17 cellular contexts compared by ENCODE assay signal in genomic region chr2:225192869-225193268, GRCh38.
"Had no signal": no experiment of that assay in that cellular context is flagged by ENCODE, and none has a peak within 500 bp of the region (broad histone marks: within the 10 kb centered on the region; RNA-seq: fewer than 3 reads in every experiment).

No MANE protein-coding gene starts in this region.

- DNase-seq: activated CD4-positive, alpha-beta T cell treated with anti-CD3 and anti-CD28 coated beads for 1 hour; activated CD8-positive, alpha-beta memory T cell treated with anti-CD3 and anti-CD28 coated beads, Interleukin-2, amount 50 U/mL, for 48 hours; activated CD8-positive, alpha-beta T cell treated with anti-CD3 and anti-CD28 coated beads for 36 hours; activated naive CD8-positive, alpha-beta T cell treated with anti-CD3 and anti-CD28 coated beads, Interleukin-2, amount 10 ng/mL, durations not matched to agents 7 days and 5 days; central memory CD4-positive, alpha-beta T cell; effector memory CD8-positive, alpha-beta T cell; gastrocnemius medialis; left ventricle myocardium superior; mesenchymal stem cell; stimulated activated CD4-positive, alpha-beta T cell treated with anti-CD3 and anti-CD28 coated beads, Interleukin-15, amount 100 ng/mL, for 24 hours; stimulated activated CD4-positive, alpha-beta T cell treated with anti-CD3 and anti-CD28 coated beads, Interleukin-4, amount 100 ng/mL, for 24 hours; stimulated activated naive CD8-positive, alpha-beta T cell treated with anti-CD3 and anti-CD28 coated beads, Interleukin-15, amount 100 ng/mL, for 72 hours; SW 1271 had no signal

- H3K4me1 Mint-ChIP-seq: activated naive CD8-positive, alpha-beta T cell treated with anti-CD3 and anti-CD28 coated beads, Interleukin-2, amount 10 ng/mL, durations not matched to agents 7 days and 5 days; stimulated activated naive CD8-positive, alpha-beta T cell treated with anti-CD3 and anti-CD28 coated beads, Interleukin-15, amount 100 ng/mL, for 72 hours had no signal

- H3K36me3 Mint-ChIP-seq: activated naive CD8-positive, alpha-beta T cell treated with anti-CD3 and anti-CD28 coated beads, Interleukin-2, amount 10 ng/mL, durations not matched to agents 7 days and 5 days had no signal

- ATAC-seq: activated CD8-positive, alpha-beta T cell treated with anti-CD3 and anti-CD28 coated beads for 36 hours; effector memory CD8-positive, alpha-beta T cell; gastrocnemius medialis; left ventricle myocardium superior; stimulated activated naive CD8-positive, alpha-beta T cell treated with anti-CD3 and anti-CD28 coated beads, Interleukin-15, amount 100 ng/mL, for 72 hours had no signal

- H3K4me3 ChIP-seq: gastrocnemius medialis, hepatocyte, thoracic aorta had no signal

- H3K4me3 Mint-ChIP-seq: activated CD8-positive, alpha-beta T cell treated with anti-CD3 and anti-CD28 coated beads for 36 hours; activated naive CD8-positive, alpha-beta T cell treated with anti-CD3 and anti-CD28 coated beads, Interleukin-2, amount 10 ng/mL, durations not matched to agents 7 days and 5 days; dendritic cell treated with granulocyte-macrophage colony-stimulating factor and Interleukin-4, amounts not matched to agents 40 ng/mL and 50 ng/mL, for 4 days; effector memory CD8-positive, alpha-beta T cell; nephron; stimulated activated naive CD8-positive, alpha-beta T cell treated with anti-CD3 and anti-CD28 coated beads, Interleukin-15, amount 100 ng/mL, for 72 hours had no signal

- H3K27ac Mint-ChIP-seq: activated CD8-positive, alpha-beta T cell treated with anti-CD3 and anti-CD28 coated beads for 36 hours; activated naive CD8-positive, alpha-beta T cell treated with anti-CD3 and anti-CD28 coated beads, Interleukin-2, amount 10 ng/mL, durations not matched to agents 7 days and 5 days; dendritic cell treated with granulocyte-macrophage colony-stimulating factor and Interleukin-4, amounts not matched to agents 40 ng/mL and 50 ng/mL, for 4 days; effector memory CD8-positive, alpha-beta T cell; nephron; stimulated activated naive CD8-positive, alpha-beta T cell treated with anti-CD3 and anti-CD28 coated beads, Interleukin-15, amount 100 ng/mL, for 72 hours had no signal

- H3K9me3 Mint-ChIP-seq: activated CD8-positive, alpha-beta T cell treated with anti-CD3 and anti-CD28 coated beads for 36 hours; activated naive CD8-positive, alpha-beta T cell treated with anti-CD3 and anti-CD28 coated beads, Interleukin-2, amount 10 ng/mL, durations not matched to agents 7 days and 5 days; dendritic cell treated with granulocyte-macrophage colony-stimulating factor and Interleukin-4, amounts not matched to agents 40 ng/mL and 50 ng/mL, for 4 days; effector memory CD8-positive, alpha-beta T cell; nephron; stimulated activated naive CD8-positive, alpha-beta T cell treated with anti-CD3 and anti-CD28 coated beads, Interleukin-15, amount 100 ng/mL, for 72 hours had no signal
